8 cellular contexts compared by ENCODE assay signal in genomic region chr1:50326026-50326425, GRCh38.
"Had no signal": no experiment of that assay in that cellular context is flagged by ENCODE, and none has a peak within 500 bp of the region (broad histone marks: within the 10 kb centered on the region; RNA-seq: fewer than 3 reads in every experiment).

No MANE protein-coding gene starts in this region.

- H3K9me3 ChIP-seq: HAP-1 had no signal

- DNase-seq: GM23248, GOT3, H7, H9, HCEC 1CT, HFFc6 had no signal

- H2AFZ ChIP-seq: GM23248, GM23338 had no signal

- H3K4me3 ChIP-seq: GM23248, GM23338, HAP-1 had no signal

- H3K36me3 ChIP-seq: HAP-1 had no signal

- H3K4me2 ChIP-seq: GM23338 had no signal

- H3K27ac ChIP-seq: GM23248 had no signal

- H3K9ac ChIP-seq: GM23248 had no signal

- H3K4me1 ChIP-seq: HAP-1 had no signal
